In genomic region chr19:8444140-8444676, GRCh38 we compare ENCODE assay signal across 7 cellular contexts. TPM values are rescaled to one million over a fixed set of nuclear protein-coding genes. Genes with fewer than 3 reads are reported as not detected.
DNase-seq lines count a peak whose midpoint lies in the region; ATAC-seq and TF ChIP-seq lines count a peak whose summit lies in the region.
"Not testable (repeated sequence)": the region's sequence is repeated elsewhere in the genome, so short reads cannot be mapped to it uniquely, and the experiment has no call there.
"Had no signal": no experiment of that assay in that cellular context is flagged by ENCODE, and none has a peak within 500 bp of the region (broad histone marks: within the 10 kb centered on the region; RNA-seq: fewer than 3 reads in every experiment).

No MANE protein-coding gene starts in this region.

- H3K4me1 ChIP-seq in CD4-positive, CD25-positive, alpha-beta regulatory T cell (ENCODE audit: control insufficient read depth, insufficient read depth, low read length, poor library complexity, severe bottlenecking): peaks cover 39% of the 10 kb centered on the region
- H3K4me1 ChIP-seq in OCI-LY1 (ENCODE audit: insufficient read depth, low read length, severe bottlenecking) (peaks cover 38% of the 10 kb centered on the region), esophagus squamous epithelium (peaks cover 28 to 60% (median 35%) of the 10 kb centered on the region in 3 donors), mononuclear cell (ENCODE audit: insufficient read depth, low read length) (peaks cover 42% of the 10 kb centered on the region)

- H3K27me3 Mint-ChIP-seq in CD4-positive, CD25-positive, alpha-beta regulatory T cell; activated naive CD8-positive, alpha-beta T cell treated with anti-CD3 and anti-CD28 coated beads for 36 hours: not testable (repeated sequence)

- peak overlapping the region; percentile 87; the same call in 1 of the 2 replicates for H2AFZ ChIP-seq in OCI-LY1 (ENCODE audit: low read length)

- H3K36me3 Mint-ChIP-seq in CD4-positive, CD25-positive, alpha-beta regulatory T cell: peaks cover 20% of the 10 kb centered on the region
- H3K36me3 Mint-ChIP-seq in activated naive CD8-positive, alpha-beta T cell treated with anti-CD3 and anti-CD28 coated beads for 36 hours: peaks cover 30% of the 10 kb centered on the region
- peaks cover 53% of the 10 kb centered on the region for H3K36me3 Mint-ChIP-seq in stimulated activated effector memory CD8-positive, alpha-beta T cell treated with anti-CD3 and anti-CD28 coated beads, Interleukin-12 subunit alpha, Interleukin-12 subunit beta, amount 100 ng/mL, for 72 hours

- H3K27me3 ChIP-seq in CD4-positive, CD25-positive, alpha-beta regulatory T cell (ENCODE audit: control insufficient read depth, insufficient read depth, low read length); OCI-LY1 (ENCODE audit: insufficient read depth, low read length); esophagus squamous epithelium; mononuclear cell (ENCODE audit: insufficient read depth, low read length): not testable (repeated sequence)

- peak overlapping the region; percentile 96 to 99 (median 98) for H3K4me3 Mint-ChIP-seq in CD4-positive, CD25-positive, alpha-beta regulatory T cell
- H3K4me3 Mint-ChIP-seq in activated naive CD8-positive, alpha-beta T cell treated with anti-CD3 and anti-CD28 coated beads for 36 hours: peak overlapping the region; percentile 97
- peak overlapping the region; percentile 90 for H3K4me3 Mint-ChIP-seq in stimulated activated effector memory CD8-positive, alpha-beta T cell treated with anti-CD3 and anti-CD28 coated beads, Interleukin-12 subunit alpha, Interleukin-12 subunit beta, amount 100 ng/mL, for 72 hours

- not testable (repeated sequence) for H3K9me2 ChIP-seq in OCI-LY1 (ENCODE audit: low read depth, low read length)

- DNase-seq in CD4-positive, CD25-positive, alpha-beta regulatory T cell; activated naive CD8-positive, alpha-beta T cell treated with anti-CD3 and anti-CD28 coated beads for 36 hours; esophagus squamous epithelium (lab: John Stamatoyannopoulos, UW); stimulated activated effector memory CD8-positive, alpha-beta T cell treated with anti-CD3 and anti-CD28 coated beads, Interleukin-12 subunit alpha, Interleukin-12 subunit beta, amount 100 ng/mL, for 72 hours (ENCODE audit: low spot score in 2 of 2): not testable (repeated sequence)

- H4K20me1 ChIP-seq in OCI-LY1 (ENCODE audit: insufficient read depth, low read length): not testable (repeated sequence)

- H3K36me3 ChIP-seq in CD4-positive, CD25-positive, alpha-beta regulatory T cell (ENCODE audit: control insufficient read depth, insufficient read depth, low read length): peaks cover 16% of the 10 kb centered on the region
- H3K36me3 ChIP-seq in OCI-LY1 (ENCODE audit: insufficient read depth, low read length): peaks cover 27% of the 10 kb centered on the region; the same call in 1 of the 2 replicates
- H3K36me3 ChIP-seq in esophagus squamous epithelium: peaks cover 0 to 17% (median 7%) of the 10 kb centered on the region in 3 donors

- peaks cover 22 to 46% (median 33%) of the 10 kb centered on the region in 4 donors for H3K4me1 Mint-ChIP-seq in CD4-positive, CD25-positive, alpha-beta regulatory T cell
- peaks cover 33% of the 10 kb centered on the region for H3K4me1 Mint-ChIP-seq in activated naive CD8-positive, alpha-beta T cell treated with anti-CD3 and anti-CD28 coated beads for 36 hours
- H3K4me1 Mint-ChIP-seq in stimulated activated effector memory CD8-positive, alpha-beta T cell treated with anti-CD3 and anti-CD28 coated beads, Interleukin-12 subunit alpha, Interleukin-12 subunit beta, amount 100 ng/mL, for 72 hours: peaks cover 43% of the 10 kb centered on the region

- H3K4me2 ChIP-seq in OCI-LY1 (ENCODE audit: low read length): peak overlapping the region; percentile 98

- peak overlapping the region; percentile 99 to 100 (median 99) for H3K27ac Mint-ChIP-seq in CD4-positive, CD25-positive, alpha-beta regulatory T cell
- peak overlapping the region; percentile 97 for H3K27ac Mint-ChIP-seq in activated naive CD8-positive, alpha-beta T cell treated with anti-CD3 and anti-CD28 coated beads for 36 hours
- H3K27ac Mint-ChIP-seq in stimulated activated effector memory CD8-positive, alpha-beta T cell treated with anti-CD3 and anti-CD28 coated beads, Interleukin-12 subunit alpha, Interleukin-12 subunit beta, amount 100 ng/mL, for 72 hours: peak overlapping the region; percentile 99

- 26% methylated on average over 21 to 32 of the region's 32 CpGs for WGBS in esophagus squamous epithelium, 2 donors

- H3K9me3 Mint-ChIP-seq in CD4-positive, CD25-positive, alpha-beta regulatory T cell; activated naive CD8-positive, alpha-beta T cell treated with anti-CD3 and anti-CD28 coated beads for 36 hours; stimulated activated effector memory CD8-positive, alpha-beta T cell treated with anti-CD3 and anti-CD28 coated beads, Interleukin-12 subunit alpha, Interleukin-12 subunit beta, amount 100 ng/mL, for 72 hours: not testable (repeated sequence)

- intact Hi-C loops in esophagus squamous epithelium (cut with DNase I): not testable (repeated sequence)

- not testable (repeated sequence) for ATAC-seq in CD4-positive, CD25-positive, alpha-beta regulatory T cell (ENCODE audit: low read depth in 2 of 2); stimulated activated effector memory CD8-positive, alpha-beta T cell treated with anti-CD3 and anti-CD28 coated beads, Interleukin-12 subunit alpha, Interleukin-12 subunit beta, amount 100 ng/mL, for 72 hours

- not testable (repeated sequence) for H3K9me3 ChIP-seq in CD4-positive, CD25-positive, alpha-beta regulatory T cell (ENCODE audit: control insufficient read depth in 2 of 2, low read length in 2 of 2); OCI-LY1 (ENCODE audit: low read length); esophagus squamous epithelium; mononuclear cell (ENCODE audit: low read depth, low read length)

- not testable (repeated sequence) for TF ChIP-seq POLR2A in esophagus squamous epithelium (IDR thresholded peaks at IDR 0.05)

- not testable (repeated sequence) for TF ChIP-seq CTCF in OCI-LY1 (IDR thresholded peaks at IDR 0.05; ENCODE audit: low read length); esophagus squamous epithelium (IDR thresholded peaks at IDR 0.05)

- H3K9ac ChIP-seq in OCI-LY1 (ENCODE audit: low read length): peak overlapping the region; percentile 90

- peak overlapping the region; percentile 95 for H3K27ac ChIP-seq in CD4-positive, CD25-positive, alpha-beta regulatory T cell (ENCODE audit: insufficient read depth, low read length, poor library complexity, severe bottlenecking)
- not testable (repeated sequence) for H3K27ac ChIP-seq in OCI-LY1 (ENCODE audit: low read depth, low read length, poor library complexity, severe bottlenecking)
- H3K27ac ChIP-seq in esophagus squamous epithelium: peak overlapping the region; percentile 95 to 98 (median 97)

- H3F3A ChIP-seq in OCI-LY1 (ENCODE audit: insufficient read depth, low read length): not testable (repeated sequence)

- H3K4me3 ChIP-seq in CD4-positive, CD25-positive, alpha-beta regulatory T cell (ENCODE audit: low read depth, low read length): peak overlapping the region; percentile 85
- H3K4me3 ChIP-seq in OCI-LY1 (ENCODE audit: low read depth, low read length, poor library complexity, severe bottlenecking) (peak overlapping the region; percentile 91), esophagus squamous epithelium (peak overlapping the region; percentile 73 to 93 (median 84)), mononuclear cell (ENCODE audit: low read length) (peak overlapping the region; percentile 97)

- peaks cover 43% of the 10 kb centered on the region for H3K79me2 ChIP-seq in OCI-LY1 (ENCODE audit: insufficient read depth, low read length)

RNA-seq across cellular contexts. Expression of gene HNRNPM, which starts 0.6 kb away (rescaled TPM):
- total RNA-seq in CD4-positive, CD25-positive, alpha-beta regulatory T cell: 263 TPM
- 100 to 1,000 TPM; 161 to 221 (median 184) TPM for polyA plus RNA-seq in CD4-positive, CD25-positive, alpha-beta regulatory T cell
- total RNA-seq in activated naive CD8-positive, alpha-beta T cell treated with anti-CD3 and anti-CD28 coated beads for 36 hours: 100 to 1,000 TPM; 348 to 358 TPM
- total RNA-seq in esophagus squamous epithelium (100 to 1,000 TPM; 102 to 162 (median 128) TPM), mononuclear cell (104 TPM)

RNA-seq across cellular contexts. Expression of gene MARCHF2, which starts 31.1 kb away (rescaled TPM):
- total RNA-seq in CD4-positive, CD25-positive, alpha-beta regulatory T cell: 42.2 TPM
- polyA plus RNA-seq in CD4-positive, CD25-positive, alpha-beta regulatory T cell: 10 to 100 TPM; 34.3 to 58.4 (median 52.9) TPM
- 1 to 10 TPM; 6.1 to 6.6 TPM for total RNA-seq in activated naive CD8-positive, alpha-beta T cell treated with anti-CD3 and anti-CD28 coated beads for 36 hours
- total RNA-seq in esophagus squamous epithelium (10 to 100 TPM; 34.5 to 78.9 (median 61.7) TPM), mononuclear cell (119 TPM)

RNA-seq across cellular contexts. Expression of gene RAB11B, which starts 54.0 kb away (rescaled TPM):
- total RNA-seq in CD4-positive, CD25-positive, alpha-beta regulatory T cell: 102 TPM
- 10 to 100 TPM; 50.2 to 62.0 (median 51.6) TPM for polyA plus RNA-seq in CD4-positive, CD25-positive, alpha-beta regulatory T cell
- 10 to 100 TPM; 60.9 to 65.5 TPM for total RNA-seq in activated naive CD8-positive, alpha-beta T cell treated with anti-CD3 and anti-CD28 coated beads for 36 hours
- total RNA-seq in esophagus squamous epithelium (10 to 100 TPM; 11.3 to 44.0 (median 26.0) TPM), mononuclear cell (24.3 TPM)

RNA-seq across cellular contexts. Expression of gene PRAM1, which starts 58.2 kb away (rescaled TPM):
- total RNA-seq in CD4-positive, CD25-positive, alpha-beta regulatory T cell: 3.7 TPM
- under 1 TPM in 2 of 4 donors, not detected in 2; 0.06 to 0.21 TPM for polyA plus RNA-seq in CD4-positive, CD25-positive, alpha-beta regulatory T cell
- total RNA-seq in activated naive CD8-positive, alpha-beta T cell treated with anti-CD3 and anti-CD28 coated beads for 36 hours: under 1 TPM; 0.33 to 0.68 TPM
- total RNA-seq in esophagus squamous epithelium (under 1 TPM in 1 of 4 donors, not detected in 3; 0.57 TPM), mononuclear cell (5.7 TPM)
- total RNA-seq: renal cortical epithelial cell had no signal
